Comparison of ENCODE assay signal across 8 cellular contexts in genomic region chr13:113647351-113648217, GRCh38. TPM values are rescaled to one million over a fixed set of nuclear protein-coding genes. Genes with fewer than 3 reads are reported as not detected.
DNase-seq lines count a peak whose midpoint lies in the region; ATAC-seq and TF ChIP-seq lines count a peak whose summit lies in the region.

No MANE protein-coding gene starts in this region.

- peak; percentile 94 to 96 (median 96) for ATAC-seq in right lobe of liver
- peak; percentile 92 for ATAC-seq in aorta (ENCODE audit: low FRiP score)
- ATAC-seq in HG02623 (IDR thresholded peaks at IDR 0.05; ENCODE audit: unreplicated experiment) = no peak
- ATAC-seq in HG02798 (IDR thresholded peaks at IDR 0.05; ENCODE audit: poor library complexity, unreplicated experiment) = no peak

- H3K27ac ChIP-seq in cingulate gyrus (ENCODE audit: low read depth, low read length) = peak overlapping the region; percentile 15
- H3K27ac ChIP-seq in right lobe of liver = peak overlapping the region in 2 of 3 donors; percentile 39 to 70
- H3K27ac ChIP-seq in aorta (ENCODE audit: low read depth in 1 of 2, low read length in 2 of 2) = peak overlapping the region in 1 of 2 donors; percentile 4

- H3K4me1 ChIP-seq in right lobe of liver (peaks cover 0 to 24% (median 6%) of the 10 kb centered on the region in 4 donors), aorta (ENCODE audit: control insufficient read depth in 1 of 2, insufficient read depth in 2 of 2, low read length in 2 of 2) (no peaks in the 10 kb centered on the region)

- H3K9me3 ChIP-seq in right lobe of liver (no peaks in the 10 kb centered on the region), aorta (ENCODE audit: control insufficient read depth, low read length) (no peaks in the 10 kb centered on the region)

- TF ChIP-seq POLR2A in right lobe of liver (IDR thresholded peaks at IDR 0.05) = no peak

- H3K27me3 ChIP-seq in right lobe of liver (no peaks in the 10 kb centered on the region), aorta (ENCODE audit: control insufficient read depth in 1 of 2, insufficient read depth in 2 of 2, low read length in 1 of 2) (no peaks in the 10 kb centered on the region)

- whole genome bisulfite sequencing in right lobe of liver (ENCODE audit: insufficient coverage, low coverage, low lambda C conversion rate, missing lambda C conversion rate) = 38% methylated on average over 28 of the region's 42 CpGs
- WGBS in aorta, 2 donors = 45 to 49% methylated on average over 42 of the region's 42 CpGs

- intact Hi-C loops in right lobe of liver (cut with DNase I) = no loop called here
- intact Hi-C loops in aorta (cut with DNase I) = no loop called here

- H3K4me3 ChIP-seq in right lobe of liver (no peak overlapping the region), aorta (ENCODE audit: low read length in 2 of 2) (no peak overlapping the region)

- H3K36me3 ChIP-seq in right lobe of liver (no peaks in the 10 kb centered on the region), aorta (ENCODE audit: control insufficient read depth in 1 of 2, insufficient read depth in 2 of 2, low read length in 1 of 2) (no peaks in the 10 kb centered on the region)

- DNase-seq in GM04504 (ENCODE audit: low read depth) (peak; percentile 35), NCI-H460 (ENCODE audit: extremely low read depth, low read depth) (peak; percentile 16), right lobe of liver (peak; percentile 91 to 96 (median 94)), aorta (peak; percentile 95 to 96), GM13977 (ENCODE audit: low spot score) (no peak)

- no peak for TF ChIP-seq CTCF in right lobe of liver (IDR thresholded peaks at IDR 0.05)
- TF ChIP-seq CTCF in GM13977 (IDR thresholded peaks at IDR 0.05; ENCODE audit: extremely low read depth, insufficient read depth, missing control alignments) = no peak

- in situ Hi-C loops in GM13977 (cut with MboI; ENCODE audit: low pct_unique_long_range_greater_than_20kb, low sequenced_read_pairs, unreplicated experiment) = no loop called here

RNA-seq across cellular contexts. Expression of gene ATP4B, which starts 10.4 kb away (rescaled TPM):
- not detected in 2 replicates for total RNA-seq in NCI-H460 (2014; rRNA removed; shearing (Covaris generic))
- not detected in 2 replicates for polyA plus RNA-seq in NCI-H460 (2014; cell fraction: nucleus; rRNA removed)
- not detected for total RNA-seq in right lobe of liver
- not detected for total RNA-seq in aorta
- not detected for polyA plus RNA-seq in aorta

RNA-seq across cellular contexts. Expression of gene GRK1, which starts 19.4 kb away (rescaled TPM):
- total RNA-seq in NCI-H460 (2014; rRNA removed; shearing (Covaris generic)) = not detected in 2 replicates
- not detected in 2 replicates for polyA plus RNA-seq in NCI-H460 (2014; cell fraction: nucleus; rRNA removed)
- total RNA-seq in right lobe of liver (not detected), aorta (under 1 TPM in 1 of 2 donors, not detected in 1; 0.10 TPM)
- not detected for polyA plus RNA-seq in aorta

Comparison
In these comparisons a context has a peak if more than half of its experiments do, and no peak if none do; other contexts are left out.
1. ATAC-seq: peak in right lobe of liver (4 of 4) and aorta (single experiment); none in HG02623 (single experiment) and HG02798 (single experiment).